Comparison of ENCODE assay signal across 24 cellular contexts in genomic region chr4:10207116-10207515, GRCh38.
"Had no signal": no experiment of that assay in that cellular context is flagged by ENCODE, and none has a peak within 500 bp of the region (broad histone marks: within the 10 kb centered on the region; RNA-seq: fewer than 3 reads in every experiment).

No MANE protein-coding gene starts in this region.

- H3K4me1 ChIP-seq: SJSA1 had no signal

- DNase-seq: Kasumi-1, MM.1S, NCI-H1048, NCI-H1105, NCI-H1417 treated with DMSO at 0.1 percent for 48 hours, NCI-H146, NCI-H187, NCI-H2029, NCI-H2081 treated with DMSO at 0.1 percent for 48 hours, NCI-H2171, NCI-H226, NCI-H446, NCI-H510A, NCI-H524 treated with DMSO at 0.1 percent for 48 hours, NCI-H69, NCI-H774, PC-3, SHP77 treated with DMSO at 0.1 percent for 48 hours had no signal

- H3K9ac ChIP-seq: KMS-11 had no signal

- H3K9me3 ChIP-seq: SJSA1 had no signal

- H3K27me3 ChIP-seq: SJSA1 had no signal

- ATAC-seq: K562, Panc1, PC-3, Right ventricle myocardium inferior had no signal

- H3K4me2 ChIP-seq: KMS-11 had no signal

- FAIRE-seq: K562 had no signal

- H3K4me3 ChIP-seq: K562, SJSA1, SK-N-MC had no signal

- H3K36me3 ChIP-seq: SJSA1 had no signal

- H3K27ac ChIP-seq: KMS-11, SJSA1, SK-N-MC had no signal
